8 cellular contexts compared by ENCODE assay signal in the genomic region with DNA sequence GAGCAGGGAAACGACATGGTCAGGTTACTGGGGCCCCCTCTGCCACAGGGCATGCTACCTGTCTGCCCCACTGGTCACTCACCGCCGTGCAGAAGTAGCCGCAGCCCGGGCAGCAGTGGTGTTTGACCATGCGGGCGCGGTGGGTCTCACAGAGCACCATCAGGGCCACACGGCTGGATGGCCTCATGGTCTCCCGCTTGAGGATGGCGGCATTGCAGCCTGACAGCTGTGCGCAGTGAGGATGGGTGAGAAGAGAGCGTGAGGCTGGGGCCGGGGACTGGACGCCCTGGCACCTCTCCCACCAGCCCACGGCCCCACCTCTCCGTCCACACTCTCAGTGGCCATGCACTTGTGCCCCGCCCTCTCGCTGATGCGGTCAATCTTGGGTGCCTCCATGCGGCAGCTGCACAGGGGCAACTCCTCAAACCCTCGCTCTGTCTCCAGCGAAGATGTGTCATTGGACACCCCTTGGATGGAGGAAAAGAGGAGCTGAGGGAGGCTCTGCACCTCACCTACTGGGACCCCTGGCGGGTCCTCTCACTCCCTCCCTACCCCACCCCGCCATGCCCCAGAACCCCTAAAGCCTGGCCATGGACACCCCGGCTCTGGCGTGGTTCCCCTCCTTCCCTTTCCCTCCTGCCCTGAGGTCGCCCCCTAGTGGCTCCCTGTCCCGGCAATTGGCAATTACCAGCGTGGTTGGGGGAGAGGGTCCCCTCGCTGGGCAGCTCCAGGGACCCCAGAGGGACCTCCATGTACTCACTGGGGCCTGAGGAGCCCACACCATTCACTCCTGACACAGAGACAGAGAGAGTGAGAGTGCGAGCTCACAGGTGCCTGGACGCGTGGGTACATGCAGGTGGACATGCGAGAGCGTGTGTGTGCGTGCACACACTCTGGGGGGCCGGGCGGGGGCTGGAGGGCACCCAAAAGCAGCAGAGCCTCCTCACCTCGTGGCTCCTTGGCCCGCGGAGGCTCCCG. TPM values are rescaled to one million over a fixed set of nuclear protein-coding genes. Genes with fewer than 3 reads are reported as not detected.
DNase-seq lines count a peak whose midpoint lies in the region; ATAC-seq and TF ChIP-seq lines count a peak whose summit lies in the region.

No MANE protein-coding gene starts in this region.

- DNase-seq in AG20443 (ENCODE audit: low spot score): peak; percentile 66
- peak; percentile 58 for DNase-seq in activated T-cell treated with anti-CD3 and anti-CD28 coated beads, Interleukin-2, amount 50 U/mL, for 4 hours
- DNase-seq in Right ventricle myocardium superior: no peak
- DNase-seq in stimulated activated CD4-positive, alpha-beta T cell treated with anti-CD3 and anti-CD28 coated beads, Interleukin-1b, Interleukin-23, amount 100 ng/mL, for 48 hours: peak; percentile 44
- DNase-seq in SW 1271 (lab: John Stamatoyannopoulos, UW): no peak

- H3K36me3 Mint-ChIP-seq in activated T-cell treated with anti-CD3 and anti-CD28 coated beads, Interleukin-2, amount 50 U/mL, for 4 hours (ENCODE audit: insufficient read depth): peaks cover 29% of the 10 kb centered on the region

- no peak overlapping the region for H3K4me3 Mint-ChIP-seq in activated T-cell treated with anti-CD3 and anti-CD28 coated beads, Interleukin-2, amount 50 U/mL, for 4 hours

- TF ChIP-seq RAD21 in Ishikawa (IDR thresholded peaks at IDR 0.05; ENCODE audit: low read depth): peak; percentile 51

- no peak for TF ChIP-seq EP300 in Ishikawa (IDR thresholded peaks at IDR 0.05; ENCODE audit: borderline replicate concordance)

- ATAC-seq in activated T-cell treated with anti-CD3 and anti-CD28 coated beads, Interleukin-2, amount 50 U/mL, for 4 hours: peak; percentile 46 to 52
- ATAC-seq in Right ventricle myocardium superior (ENCODE audit: poor library complexity): peak; percentile 43
- ATAC-seq in GM21737 (IDR thresholded peaks at IDR 0.05; ENCODE audit: unreplicated experiment): no peak
- ATAC-seq in HG03108 (IDR thresholded peaks at IDR 0.05; ENCODE audit: unreplicated experiment): no peak

- H3K9me3 Mint-ChIP-seq in activated T-cell treated with anti-CD3 and anti-CD28 coated beads, Interleukin-2, amount 50 U/mL, for 4 hours: no peaks in the 10 kb centered on the region

- H3K27me3 Mint-ChIP-seq in activated T-cell treated with anti-CD3 and anti-CD28 coated beads, Interleukin-2, amount 50 U/mL, for 4 hours (ENCODE audit: low read depth): no peaks in the 10 kb centered on the region

- intact Hi-C loops in Right ventricle myocardium superior (cut with DNase I): no loop called here

- H3K4me1 Mint-ChIP-seq in activated T-cell treated with anti-CD3 and anti-CD28 coated beads, Interleukin-2, amount 50 U/mL, for 4 hours (ENCODE audit: low read depth): peaks cover 2% of the 10 kb centered on the region

TF ChIP-seq in Ishikawa, 13 proteins besides CTCF, POLR2A, EP300 and RAD21:
- no peak for TF ChIP-seq YY1 (IDR thresholded peaks at IDR 0.05; ENCODE audit: low read depth)
- TF ChIP-seq ZBTB7A (IDR thresholded peaks at IDR 0.05; ENCODE audit: low read depth): peak; percentile 84

RNA-seq across cellular contexts. Expression of a gene that starts 8.9 kb away (rescaled TPM):
- 10 to 100 TPM; 52.8 to 70.9 (median 67.8) TPM for total RNA-seq in activated T-cell treated with anti-CD3 and anti-CD28 coated beads, Interleukin-2, amount 50 U/mL, for 4 hours
- 15.5 TPM for total RNA-seq in Right ventricle myocardium superior

RNA-seq across cellular contexts. Expression of a gene that starts 9.8 kb away (rescaled TPM):
- total RNA-seq in activated T-cell treated with anti-CD3 and anti-CD28 coated beads, Interleukin-2, amount 50 U/mL, for 4 hours: under 1 TPM; 0.13 to 0.60 (median 0.20) TPM
- not detected for total RNA-seq in Right ventricle myocardium superior

RNA-seq across cellular contexts. Expression of a gene that starts 13.3 kb away (rescaled TPM):
- total RNA-seq in activated T-cell treated with anti-CD3 and anti-CD28 coated beads, Interleukin-2, amount 50 U/mL, for 4 hours: 1 to 10 TPM; 3.5 to 6.1 (median 5.4) TPM
- total RNA-seq in Right ventricle myocardium superior: 3.1 TPM

RNA-seq across cellular contexts. Expression of a gene that starts 25.9 kb away (rescaled TPM):
- total RNA-seq in activated T-cell treated with anti-CD3 and anti-CD28 coated beads, Interleukin-2, amount 50 U/mL, for 4 hours: 10 to 100 TPM; 25.6 to 26.7 (median 26.0) TPM
- total RNA-seq in Right ventricle myocardium superior: 24.1 TPM

RNA-seq across cellular contexts. Expression of a gene that starts 38.9 kb away (rescaled TPM):
- total RNA-seq in activated T-cell treated with anti-CD3 and anti-CD28 coated beads, Interleukin-2, amount 50 U/mL, for 4 hours: 1 to 10 TPM in 1 of 3 donors, under 1 TPM in 2; 0.56 to 1.0 (median 0.95) TPM
- 7.6 TPM for total RNA-seq in Right ventricle myocardium superior

Comparison
In these comparisons a context has a peak if more than half of its experiments do, and no peak if none do; other contexts are left out.
1. DNase-seq: peak in AG20443 (single experiment), activated T-cell treated with anti-CD3 and anti-CD28 coated beads, Interleukin-2, amount 50 U/mL, for 4 hours (single experiment) and stimulated activated CD4-positive, alpha-beta T cell treated with anti-CD3 and anti-CD28 coated beads, Interleukin-1b, Interleukin-23, amount 100 ng/mL, for 48 hours (single experiment); none in Right ventricle myocardium superior (single experiment) and SW 1271 (0 of 2).
2. ATAC-seq: peak in activated T-cell treated with anti-CD3 and anti-CD28 coated beads, Interleukin-2, amount 50 U/mL, for 4 hours (2 of 2) and Right ventricle myocardium superior (single experiment); none in GM21737 (single experiment) and HG03108 (single experiment).